In genomic region chr17:14303343-14304221, GRCh38 we compare ENCODE assay signal across 8 cellular contexts. TPM values are rescaled to one million over a fixed set of nuclear protein-coding genes. Genes with fewer than 3 reads are reported as not detected.
DNase-seq lines count a peak whose midpoint lies in the region; FAIRE-seq and TF ChIP-seq lines count a peak whose summit lies in the region.

No MANE protein-coding gene starts in this region.

- H3K4me1 Mint-ChIP-seq in endodermal cell, result peaks cover 50% of the 10 kb centered on the region

- peak overlapping the region; percentile 65 for H3K4me3 Mint-ChIP-seq in endodermal cell

- no peak for TF ChIP-seq POLR2A in ovary (IDR thresholded peaks at IDR 0.05)
- TF ChIP-seq POLR2A in H54 (IDR thresholded peaks at IDR 0.05; ENCODE audit: low read depth, low read length), result no peak

- H3K9ac ChIP-seq in ES-I3 (ENCODE audit: low read depth, low read length) (peak overlapping the region; percentile 62), endodermal cell (ENCODE audit: extremely low read depth, low read length, poor library complexity, severe bottlenecking) (peak overlapping the region; percentile 41)

- intact Hi-C loops in ovary (cut with DNase I), result loop anchor here (2.0 to 10.0 kb wide), 5 partner anchors 699 to 1279 kb away; partner anchors contain the start of gene HS3ST3A1 (in 2 of the 4)

- H3K4me1 ChIP-seq in ES-I3 (ENCODE audit: insufficient read depth, low read length) (peaks cover 24% of the 10 kb centered on the region), endodermal cell (ENCODE audit: control insufficient read depth, insufficient read depth, low read length) (peaks cover 7% of the 10 kb centered on the region), ovary (ENCODE audit: insufficient read depth) (peaks cover 8% of the 10 kb centered on the region)

- H3K36me3 Mint-ChIP-seq in endodermal cell (ENCODE audit: low read depth), result no peaks in the 10 kb centered on the region

- no peak for TF ChIP-seq CTCF in endodermal cell (conservative IDR thresholded peaks at IDR 0.05)
- no peak for TF ChIP-seq CTCF in ovary (IDR thresholded peaks at IDR 0.05)

- H3K36me3 ChIP-seq in ES-I3 (ENCODE audit: insufficient read depth, low read length) (no peaks in the 10 kb centered on the region), endodermal cell (ENCODE audit: control insufficient read depth, insufficient read depth, low read length) (no peaks in the 10 kb centered on the region), ovary (no peaks in the 10 kb centered on the region)

- peak overlapping the region; percentile 16 for H3K27ac Mint-ChIP-seq in endodermal cell

- H3K4me3 ChIP-seq in endodermal cell (ENCODE audit: low read length) (peak overlapping the region; percentile 92), ovary (peak overlapping the region; percentile 48)

- H3K27me3 ChIP-seq in endodermal cell (ENCODE audit: control insufficient read depth, insufficient read depth, low read length, poor library complexity, severe bottlenecking) (peaks cover 38% of the 10 kb centered on the region), ovary (no peaks in the 10 kb centered on the region)

- FAIRE-seq in H54 (lab: Jason Lieb, UNC), result no peak

- H3K9me3 Mint-ChIP-seq in endodermal cell, result no peaks in the 10 kb centered on the region

- H3K27ac ChIP-seq in endodermal cell (ENCODE audit: low read depth, low read length) (no peak overlapping the region), ovary (no peak overlapping the region)

- no peak for TF ChIP-seq EP300 in ovary (IDR thresholded peaks at IDR 0.05)

- 1 to 2% methylated on average over 9 to 52 of the region's 56 CpGs for WGBS in endodermal cell (ENCODE audit: insufficient coverage in 1 of 2, insufficient read length in 1 of 2), 2 experiments
- 23 to 29% (median 24%) methylated on average over 54 to 56 of the region's 56 CpGs for WGBS in ovary, 3 donors

- no peaks in the 10 kb centered on the region for H3K9me3 ChIP-seq in ES-I3 (ENCODE audit: control insufficient read depth, insufficient read depth, low read length)
- no peaks in the 10 kb centered on the region for H3K9me3 ChIP-seq in endodermal cell (ENCODE audit: control insufficient read depth, low read length)
- H3K9me3 ChIP-seq in ovary, result no peaks in the 10 kb centered on the region

- peak; percentile 50 to 56 for DNase-seq in activated CD4-positive, alpha-beta T cell treated with anti-CD3 and anti-CD28 coated beads for 4 hours
- DNase-seq in endodermal cell (peak; percentile 84), ovary (peak in 1 of 5 donors; percentile 44), H54 (ENCODE audit: insufficient read length, low spot score) (no peak), cerebellar nuclear complex (lab: John Stamatoyannopoulos, UW) (no peak), HPDE6-E6E7 (ENCODE audit: extremely low spot score) (no peak), GM19240 (ENCODE audit: insufficient read length, low spot score) (no peak)

- peaks cover 74% of the 10 kb centered on the region for H3K27me3 Mint-ChIP-seq in endodermal cell (ENCODE audit: insufficient read depth)

RNA-seq across cellular contexts. Expression of gene HS3ST3B1, which starts 2.7 kb away (rescaled TPM):
- total RNA-seq in endodermal cell (1 to 10 TPM; 5.6 to 6.9 TPM), ovary (1 to 10 TPM; 3.9 to 9.9 (median 6.9) TPM)
- 8.7 TPM for polyA plus RNA-seq in endodermal cell (2013, experiment 1 of 2)
- 7.3 TPM for polyA plus RNA-seq in endodermal cell (2013, experiment 2 of 2)
- polyA plus RNA-seq in ovary, result 1 to 10 TPM; 3.2 to 5.6 TPM

Comparison
In these comparisons a context has a peak if more than half of its experiments do, and no peak if none do; other contexts are left out.
1. DNase-seq: peak in activated CD4-positive, alpha-beta T cell treated with anti-CD3 and anti-CD28 coated beads for 4 hours (2 of 2) and endodermal cell (single experiment); none in H54 (single experiment), cerebellar nuclear complex (0 of 2), HPDE6-E6E7 (single experiment) and GM19240 (single experiment).